In the genomic region with DNA sequence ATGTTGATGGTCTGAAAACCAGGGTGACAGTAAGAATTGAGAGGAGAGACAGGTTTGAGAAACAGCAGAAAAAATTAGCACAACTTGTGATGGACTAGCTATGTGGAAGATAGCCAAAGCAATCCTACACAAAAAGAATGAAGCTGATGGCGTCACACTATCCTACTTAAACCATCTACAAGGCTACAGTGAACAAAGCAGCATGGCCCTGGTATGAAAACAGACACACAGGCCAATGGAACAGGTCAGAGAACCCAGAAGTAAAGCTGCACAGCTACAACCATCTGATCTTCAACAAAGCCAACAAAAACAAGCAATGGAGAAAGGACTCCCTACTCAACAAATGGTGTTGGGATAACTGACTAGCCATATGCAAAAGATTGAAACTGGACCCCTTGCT, we compare ENCODE assay signal across 2 cellular contexts.
A peak's percentile ranks its signal among the peaks of the same experiment; 100 is the strongest.
TF ChIP-seq lines count a peak whose summit lies in the region.

No MANE protein-coding gene starts in this region.

TF ChIP-seq in HepG2, 621 proteins besides CTCF, POLR2A, EP300 and RAD21:
- TF ChIP-seq ZNF773 (CRISPR knock-in tag; IDR thresholded peaks at IDR 0.05; ENCODE audit: borderline replicate concordance) (no peak), ZNF644 (CRISPR knock-in tag; IDR thresholded peaks at IDR 0.05; ENCODE audit: low read depth) (peak; percentile 66; the same call in 1 of the 2 replicates)

TF ChIP-seq in IMR-90, 13 proteins besides CTCF, POLR2A, EP300 and RAD21:
- no peak for TF ChIP-seq CHD1 (IDR thresholded peaks at IDR 0.05; ENCODE audit: low read depth, low read length)
- TF ChIP-seq, protein P1, sequence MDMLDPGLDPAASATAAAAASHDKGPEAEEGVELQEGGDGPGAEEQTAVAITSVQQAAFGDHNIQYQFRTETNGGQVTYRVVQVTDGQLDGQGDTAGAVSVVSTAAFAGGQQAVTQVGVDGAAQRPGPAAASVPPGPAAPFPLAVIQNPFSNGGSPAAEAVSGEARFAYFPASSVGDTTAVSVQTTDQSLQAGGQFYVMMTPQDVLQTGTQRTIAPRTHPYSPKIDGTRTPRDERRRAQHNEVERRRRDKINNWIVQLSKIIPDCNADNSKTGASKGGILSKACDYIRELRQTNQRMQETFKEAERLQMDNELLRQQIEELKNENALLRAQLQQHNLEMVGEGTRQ (IDR thresholded peaks at IDR 0.05; ENCODE audit: low read depth, low read length), result no peak
- no peak for TF ChIP-seq MAZ (IDR thresholded peaks at IDR 0.05; ENCODE audit: borderline replicate concordance, low read depth, low read length)
- TF ChIP-seq CEBPB (IDR thresholded peaks at IDR 0.05; ENCODE audit: low read depth, low read length), result no peak
- TF ChIP-seq RCOR1 (IDR thresholded peaks at IDR 0.05; ENCODE audit: insufficient replicate concordance, low read length), result no peak
- TF ChIP-seq BHLHE40 (IDR thresholded peaks at IDR 0.05; ENCODE audit: low read depth, low read length), result no peak
- TF ChIP-seq FOS (IDR thresholded peaks at IDR 0.05; ENCODE audit: low read depth, low read length), result no peak
